ENCODE assay signal across 14 cellular contexts in genomic region chr6:89862281-89862680, GRCh38. TPM values are rescaled to one million over a fixed set of nuclear protein-coding genes. Genes with fewer than 3 reads are reported as not detected.
A peak's percentile ranks its signal among the peaks of the same experiment; 100 is the strongest.
DNase-seq lines count a peak whose midpoint lies in the region; ATAC-seq, FAIRE-seq and TF ChIP-seq lines count a peak whose summit lies in the region.
"Had no signal": no experiment of that assay in that cellular context is flagged by ENCODE, and none has a peak within 500 bp of the region (broad histone marks: within the 10 kb centered on the region; RNA-seq: fewer than 3 reads in every experiment).

No MANE protein-coding gene starts in this region.

- H3K27me3 ChIP-seq in dorsolateral prefrontal cortex, result no peaks in the 10 kb centered on the region

- DNase-seq in GM12891 (ENCODE audit: insufficient read length, low spot score) (no peak), SKM-1 treated with dmso at 0.1 percent for 144 hours (lab: John Stamatoyannopoulos, UW; ENCODE audit: unreplicated experiment) (no peak), KBM-7 (no peak), NCI-H2171 (lab: John Stamatoyannopoulos, UW) (no peak), dorsolateral prefrontal cortex (no peak)
- DNase-seq: C1 segment of cervical spinal cord, NCI-H510A, right cardiac atrium had no signal

- H3K4me3 ChIP-seq in dorsolateral prefrontal cortex, result no peak overlapping the region

- TF ChIP-seq CTCF in dorsolateral prefrontal cortex (IDR thresholded peaks at IDR 0.05 in 54 of 56, conservative IDR thresholded peaks at IDR 0.05 in 2 of 56; ENCODE audit: low read depth in 1 of 56, partially characterized antibody in 56 of 56), result no peak

- intact Hi-C loops in dorsolateral prefrontal cortex (cut with DNase I), result no loop called here

- no peak for TF ChIP-seq POLR2A in GM12891 (IDR thresholded peaks at IDR 0.05; ENCODE audit: low read depth, low read length)

- in situ Hi-C loops in KBM-7 (cut with MboI; ENCODE audit: low pct_unique_long_range_greater_than_20kb, low sequenced_read_pairs), result no loop called here

- no peak overlapping the region for H3K27ac ChIP-seq in dorsolateral prefrontal cortex

- peak; percentile 66 for FAIRE-seq in GM12891 (lab: Jason Lieb, UNC)

- peak; percentile 83 for ATAC-seq in GM19351 (IDR thresholded peaks at IDR 0.05; ENCODE audit: unreplicated experiment)
- ATAC-seq in HG02798 (IDR thresholded peaks at IDR 0.05; ENCODE audit: poor library complexity, unreplicated experiment), result peak; percentile 69
- peak; percentile 67 for ATAC-seq in HG03558 (IDR thresholded peaks at IDR 0.05; ENCODE audit: extremely low read depth, unreplicated experiment)
- ATAC-seq: right cardiac atrium had no signal

TF ChIP-seq in GM12891, 5 proteins besides CTCF, POLR2A, EP300 and RAD21:
- peak; percentile 83 for TF ChIP-seq SPI1 (IDR thresholded peaks at IDR 0.05; ENCODE audit: low read depth, low read length)
- no peak for TF ChIP-seq PAX5 (IDR thresholded peaks at IDR 0.05; ENCODE audit: insufficient read depth, low read length, severe bottlenecking)

RNA-seq across cellular contexts. Expression of gene GJA10, which starts 32.0 kb away (rescaled TPM):
- polyA plus RNA-seq in GM12891 (2012; ENCODE audit: low read depth, missing spikeins), result not detected
- total RNA-seq in dorsolateral prefrontal cortex, result not detected
- total RNA-seq: activated CD8-positive, alpha-beta memory T cell treated with anti-CD3 and anti-CD28 coated beads for 36 hours; mesenteric fat pad; right cardiac atrium; urinary bladder had no signal
- polyA plus RNA-seq: right cardiac atrium, urinary bladder had no signal

RNA-seq across cellular contexts. Expression of gene CASP8AP2, which starts 32.6 kb away (rescaled TPM):
- polyA plus RNA-seq in GM12891 (2012; ENCODE audit: low read depth, missing spikeins), result 3.7 TPM
- 10 to 100 TPM; 19.0 to 31.0 (median 24.1) TPM for total RNA-seq in dorsolateral prefrontal cortex

RNA-seq across cellular contexts. Expression of gene MDN1, which starts 42.7 kb away (rescaled TPM):
- polyA plus RNA-seq in GM12891 (2012; ENCODE audit: low read depth, missing spikeins), result 15.5 TPM
- total RNA-seq in dorsolateral prefrontal cortex, result 10 to 100 TPM; 51.0 to 84.3 (median 67.6) TPM
